In the genomic region with DNA sequence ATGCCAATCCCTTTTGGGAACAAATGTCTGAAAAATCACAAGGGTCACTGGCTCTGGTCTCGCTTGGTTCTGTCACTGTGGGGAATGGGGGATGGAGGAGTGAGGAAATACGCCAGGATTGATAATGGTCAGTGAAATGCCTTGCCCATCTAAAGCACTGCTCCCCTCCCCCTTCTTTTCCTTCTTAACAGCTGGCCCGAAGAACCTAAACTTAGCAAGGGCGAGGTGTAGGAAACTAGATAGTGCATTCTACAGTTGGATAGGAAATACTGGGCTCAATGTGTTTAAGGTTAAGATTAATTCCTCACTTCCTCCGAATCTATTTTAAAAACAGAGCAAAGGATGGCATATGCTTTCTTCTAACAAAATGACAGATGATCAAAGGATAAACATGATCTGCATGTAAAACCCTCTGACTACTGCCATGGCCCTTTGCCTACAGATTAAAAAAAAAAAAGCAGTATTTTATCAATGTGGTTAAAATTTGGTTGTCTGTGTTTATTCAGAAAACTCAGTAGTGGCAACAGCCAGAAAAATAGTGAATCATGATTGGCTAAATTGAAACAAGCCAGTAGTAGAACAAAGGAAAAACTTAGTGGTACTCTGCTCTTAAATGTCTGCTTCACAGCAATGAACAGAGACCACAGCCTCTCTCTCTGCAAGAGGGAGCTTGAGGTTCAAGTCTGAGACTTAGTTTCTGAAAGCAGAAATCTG, we compare ENCODE assay signal across 9 cellular contexts.
DNase-seq lines count a peak whose midpoint lies in the region; ATAC-seq and TF ChIP-seq lines count a peak whose summit lies in the region.
"Had no signal": no experiment of that assay in that cellular context is flagged by ENCODE, and none has a peak within 500 bp of the region (broad histone marks: within the 10 kb centered on the region; RNA-seq: fewer than 3 reads in every experiment).

No MANE protein-coding gene starts in this region.

- no peak for TF ChIP-seq CTCF in neural progenitor cell (IDR thresholded peaks at IDR 0.05)

- H3K9me3 ChIP-seq in neural progenitor cell (ENCODE audit: low read depth): no peaks in the 10 kb centered on the region

- H3K27me3 Mint-ChIP-seq in neural progenitor cell (ENCODE audit: insufficient read depth, low read depth): no peaks in the 10 kb centered on the region

- DNase-seq in CMK (ENCODE audit: low read depth) (peak; percentile 87), NCI-H69 (lab: John Stamatoyannopoulos, UW) (peak; percentile 12), fibroblast of peridontal ligament (ENCODE audit: extremely low read depth) (peak; percentile 58), neural progenitor cell (ENCODE audit: low spot score) (no peak), ecto neural progenitor cell (ENCODE audit: low spot score) (no peak), NCI-H345 treated with DMSO at 0.1 percent for 48 hours (lab: John Stamatoyannopoulos, UW; ENCODE audit: unreplicated experiment) (no peak)

- peaks cover 10% of the 10 kb centered on the region for H3F3A ChIP-seq in neural progenitor cell (ENCODE audit: low read depth)

- no peak overlapping the region for H3K27ac ChIP-seq in neural progenitor cell

- H3K4me3 Mint-ChIP-seq in neural progenitor cell: no peak overlapping the region
- H3K4me3 Mint-ChIP-seq: neural crest cell had no signal

- H3K9me3 Mint-ChIP-seq in neural progenitor cell: peaks cover 9% of the 10 kb centered on the region
- H3K9me3 Mint-ChIP-seq: neural crest cell had no signal

- peaks cover 30% of the 10 kb centered on the region for H3K4me1 ChIP-seq in neural progenitor cell

- H3K9ac ChIP-seq in neural progenitor cell: no peak overlapping the region

- H3K27me3 ChIP-seq in neural progenitor cell: no peaks in the 10 kb centered on the region

- no peaks in the 10 kb centered on the region for H4K20me1 ChIP-seq in neural progenitor cell (ENCODE audit: low read depth)

- H3K27ac Mint-ChIP-seq in neural progenitor cell: peak overlapping the region; percentile 46

- no peaks in the 10 kb centered on the region for H3K36me3 Mint-ChIP-seq in neural progenitor cell

- peak overlapping the region; percentile 45 for H3K4me2 ChIP-seq in neural progenitor cell

- H3K4me1 Mint-ChIP-seq in neural progenitor cell: peaks cover 15% of the 10 kb centered on the region
- H3K4me1 Mint-ChIP-seq: neural crest cell had no signal

- H3K79me2 ChIP-seq in neural progenitor cell (ENCODE audit: low read depth): no peaks in the 10 kb centered on the region

- H3K36me3 ChIP-seq in neural progenitor cell: no peaks in the 10 kb centered on the region

- no peak overlapping the region for H3K4me3 ChIP-seq in neural progenitor cell

- H2AFZ ChIP-seq in neural progenitor cell (replicated peaks): no peak overlapping the region

- ATAC-seq in GM21717 (IDR thresholded peaks at IDR 0.05; ENCODE audit: unreplicated experiment): no peak
- ATAC-seq in HG03432 (IDR thresholded peaks at IDR 0.05; ENCODE audit: unreplicated experiment): no peak

Comparison
In these comparisons a context has a peak if more than half of its experiments do, and no peak if none do; other contexts are left out.
1. DNase-seq: peak in CMK (single experiment), NCI-H69 (single experiment) and fibroblast of peridontal ligament (single experiment); none in neural progenitor cell (single experiment), ecto neural progenitor cell (single experiment) and NCI-H345 treated with DMSO at 0.1 percent for 48 hours (single experiment).